ENCODE assay signal across 30 cellular contexts in the genomic region with DNA sequence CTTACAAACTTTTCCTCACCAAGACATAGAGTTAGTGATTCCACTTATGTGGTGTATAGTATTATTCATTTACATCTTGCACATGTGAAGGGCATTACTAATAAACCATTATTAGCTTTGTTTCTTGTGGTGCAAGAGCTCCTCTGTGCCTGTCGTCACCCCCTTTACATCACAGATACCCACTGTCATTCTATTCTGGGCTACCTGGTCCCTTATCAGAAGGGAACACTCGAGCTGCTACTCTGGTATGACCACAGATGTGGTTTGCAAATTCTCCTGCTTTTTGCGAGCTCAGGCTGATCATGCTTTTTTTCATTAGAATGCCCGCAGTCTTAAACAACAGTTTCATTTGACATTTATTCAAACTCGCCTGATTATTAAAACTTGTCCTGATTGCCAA. TPM values are rescaled to one million over a fixed set of nuclear protein-coding genes. Genes with fewer than 3 reads are reported as not detected.
"Had no signal": no experiment of that assay in that cellular context is flagged by ENCODE, and none has a peak within 500 bp of the region (broad histone marks: within the 10 kb centered on the region; RNA-seq: fewer than 3 reads in every experiment).

No MANE protein-coding gene starts in this region.

- H3K36me3 ChIP-seq: ascending aorta, SJCRH30, WERI-Rb-1 had no signal

- H3K4me3 Mint-ChIP-seq: activated CD4-positive, alpha-beta memory T cell treated with anti-CD3 and anti-CD28 coated beads, Interleukin-2, amount 10 ng/mL, durations not matched to agents 7 days and 5 days; activated CD8-positive, alpha-beta memory T cell treated with anti-CD3 and anti-CD28 coated beads, Interleukin-2, amount 10 ng/mL, durations not matched to agents 7 days and 5 days; activated naive CD4-positive, alpha-beta T cell treated with anti-CD3 and anti-CD28 coated beads, Interleukin-2, amount 10 ng/mL, durations not matched to agents 7 days and 5 days; activated naive CD8-positive, alpha-beta T cell treated with anti-CD3 and anti-CD28 coated beads, Interleukin-2, amount 10 ng/mL, durations not matched to agents 7 days and 5 days had no signal

- H3K4me3 ChIP-seq: ascending aorta, SJCRH30, SK-N-MC had no signal

- ATAC-seq: activated CD8-positive, alpha-beta memory T cell treated with anti-CD3 and anti-CD28 coated beads, Interleukin-2, amount 10 ng/mL, durations not matched to agents 7 days and 5 days; Panc1 had no signal

- H3K9me3 ChIP-seq: ascending aorta, SJCRH30 had no signal

- H3K27ac Mint-ChIP-seq: activated CD4-positive, alpha-beta memory T cell treated with anti-CD3 and anti-CD28 coated beads, Interleukin-2, amount 10 ng/mL, durations not matched to agents 7 days and 5 days; activated CD8-positive, alpha-beta memory T cell treated with anti-CD3 and anti-CD28 coated beads, Interleukin-2, amount 10 ng/mL, durations not matched to agents 7 days and 5 days; activated naive CD4-positive, alpha-beta T cell treated with anti-CD3 and anti-CD28 coated beads, Interleukin-2, amount 10 ng/mL, durations not matched to agents 7 days and 5 days; activated naive CD8-positive, alpha-beta T cell treated with anti-CD3 and anti-CD28 coated beads, Interleukin-2, amount 10 ng/mL, durations not matched to agents 7 days and 5 days had no signal

- H3K4me1 ChIP-seq: ascending aorta, SJCRH30 had no signal

- H3K36me3 Mint-ChIP-seq: activated naive CD4-positive, alpha-beta T cell treated with anti-CD3 and anti-CD28 coated beads, Interleukin-2, amount 10 ng/mL, durations not matched to agents 7 days and 5 days; activated naive CD8-positive, alpha-beta T cell treated with anti-CD3 and anti-CD28 coated beads, Interleukin-2, amount 10 ng/mL, durations not matched to agents 7 days and 5 days had no signal

- H3K27ac ChIP-seq: ascending aorta, SJCRH30, SK-N-MC, WERI-Rb-1 had no signal

- H3K27me3 ChIP-seq: ascending aorta, SJCRH30 had no signal

- H3K27me3 Mint-ChIP-seq: activated CD8-positive, alpha-beta memory T cell treated with anti-CD3 and anti-CD28 coated beads, Interleukin-2, amount 10 ng/mL, durations not matched to agents 7 days and 5 days; activated naive CD8-positive, alpha-beta T cell treated with anti-CD3 and anti-CD28 coated beads, Interleukin-2, amount 10 ng/mL, durations not matched to agents 7 days and 5 days had no signal

- H3K4me1 Mint-ChIP-seq: activated naive CD4-positive, alpha-beta T cell treated with anti-CD3 and anti-CD28 coated beads, Interleukin-2, amount 10 ng/mL, durations not matched to agents 7 days and 5 days had no signal

- DNase-seq: activated CD4-positive, alpha-beta memory T cell treated with anti-CD3 and anti-CD28 coated beads, Interleukin-2, amount 10 ng/mL, durations not matched to agents 7 days and 5 days; activated CD4-positive, alpha-beta T cell treated with anti-CD3 and anti-CD28 coated beads for 1 hour; activated CD4-positive, alpha-beta T cell treated with anti-CD3 and anti-CD28 coated beads for 48 hours; activated CD4-positive, CD25-positive, alpha-beta regulatory T cell; activated CD8-positive, alpha-beta memory T cell treated with anti-CD3 and anti-CD28 coated beads for 24 hours; activated CD8-positive, alpha-beta memory T cell treated with anti-CD3 and anti-CD28 coated beads, Interleukin-2, amount 10 ng/mL, durations not matched to agents 7 days and 5 days; activated CD8-positive, alpha-beta memory T cell treated with anti-CD3 and anti-CD28 coated beads, Interleukin-2, amount 50 U/mL, for 48 hours; activated effector memory CD4-positive, alpha-beta T cell treated with Interleukin-2 at 50 U/mL for 16 hours; activated naive CD4-positive, alpha-beta T cell treated with anti-CD3 and anti-CD28 coated beads, Interleukin-2, amount 10 ng/mL, durations not matched to agents 7 days and 5 days; activated naive CD8-positive, alpha-beta T cell treated with anti-CD3 and anti-CD28 coated beads, Interleukin-2, amount 10 ng/mL, durations not matched to agents 7 days and 5 days; activated T-cell treated with anti-CD3 and anti-CD28 coated beads, Interleukin-2, amount 50 U/mL, for 48 hours; amygdala; Kasumi-1; MM.1S; MV-4-11; NCI-H1092; NCI-H1436 treated with DMSO at 0.1 percent for 48 hours; NCI-H1694 treated with DMSO at 0.1 percent for 48 hours; NCI-H2029; NCI-H345; SHP77; SJCRH30; T1000; WERI-Rb-1 had no signal

RNA-seq across cellular contexts. Expression of gene LIPH, which starts 19.8 kb away (rescaled TPM):
- total RNA-seq: activated CD4-positive, alpha-beta memory T cell treated with anti-CD3 and anti-CD28 coated beads, Interleukin-2, amount 10 ng/mL, durations not matched to agents 7 days and 5 days; activated CD8-positive, alpha-beta memory T cell treated with anti-CD3 and anti-CD28 coated beads, Interleukin-2, amount 10 ng/mL, durations not matched to agents 7 days and 5 days; activated naive CD8-positive, alpha-beta T cell treated with anti-CD3 and anti-CD28 coated beads, Interleukin-2, amount 10 ng/mL, durations not matched to agents 7 days and 5 days; RPMI7951; T-helper 1 cell treated with Interleukin-12 subunit alpha and Interleukin-12 subunit beta and Interleukin-4 antibody, amounts not matched to agents 30 ng/mL and 1 ng/mL, for 36 hours; T-helper 2 cell treated with Interferon-gamma antibody and Interleukin-4, amounts not matched to agents 100 ng/mL and 5 ng/mL, for 36 hours had no signal
